In the genomic region with DNA sequence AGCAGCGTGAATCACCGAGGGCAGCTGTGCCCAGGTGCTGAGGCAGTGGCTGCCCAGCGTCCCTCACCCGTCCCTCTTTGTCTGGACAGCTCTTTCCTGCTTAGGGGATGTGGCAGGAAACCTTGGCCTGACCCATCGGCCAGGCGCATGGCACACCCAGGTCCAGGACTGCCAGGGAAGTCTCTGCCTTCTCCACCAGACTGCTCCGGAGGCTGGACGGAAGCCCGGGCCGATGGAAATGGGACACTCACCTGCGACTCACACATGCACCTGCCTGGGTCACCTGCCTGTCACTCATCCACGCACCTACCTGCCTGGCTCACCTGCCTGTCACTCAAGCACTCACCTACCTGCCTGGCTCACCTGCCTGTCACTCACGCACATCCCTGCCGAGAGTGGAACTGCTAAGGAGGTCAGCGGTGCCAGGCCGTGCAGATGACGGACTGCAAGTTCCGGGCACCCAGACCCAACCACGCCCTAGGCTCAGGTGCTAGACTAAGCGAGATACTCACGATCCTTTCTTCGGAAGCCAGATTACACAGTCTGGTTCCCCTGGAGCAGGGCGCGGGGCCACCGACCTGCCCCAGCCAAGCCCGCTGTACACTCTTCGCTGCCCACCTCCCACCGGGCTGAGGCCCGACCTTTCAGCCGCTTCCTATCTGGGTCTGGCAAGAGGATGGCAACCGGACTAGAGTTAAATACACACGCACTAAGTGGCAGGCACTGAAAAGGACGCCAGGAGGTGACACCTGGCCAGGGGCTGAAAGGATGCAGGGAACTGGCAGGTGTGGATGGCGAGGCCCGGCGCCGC, we compare ENCODE assay signal across 8 cellular contexts. TPM values are rescaled to one million over a fixed set of nuclear protein-coding genes. Genes with fewer than 3 reads are reported as not detected.
DNase-seq lines count a peak whose midpoint lies in the region; ATAC-seq and TF ChIP-seq lines count a peak whose summit lies in the region.

No MANE protein-coding gene starts in this region.

- no peaks in the 10 kb centered on the region for H3K27me3 ChIP-seq in right cardiac atrium (ENCODE audit: control insufficient read depth, insufficient read depth)

- intact Hi-C loops in right cardiac atrium (cut with DNase I) = no loop called here

- peak overlapping the region; percentile 88 for H3K4me3 ChIP-seq in WI38 (ENCODE audit: low read depth, low read length)
- peak overlapping the region; percentile 80 for H3K4me3 ChIP-seq in right cardiac atrium (ENCODE audit: low read length)

- no peak for TF ChIP-seq POLR2A in GM18505 (IDR thresholded peaks at IDR 0.05; ENCODE audit: borderline replicate concordance, extremely low read depth, insufficient read depth, insufficient read length)

- peaks cover 19% of the 10 kb centered on the region for H3K4me1 ChIP-seq in right cardiac atrium (ENCODE audit: control insufficient read depth, insufficient read depth, low read length)

- WGBS in right cardiac atrium = 39% methylated on average over 37 of the region's 37 CpGs

- no peaks in the 10 kb centered on the region for H3K9me3 ChIP-seq in right cardiac atrium (ENCODE audit: control insufficient read depth, low read length)

- no peak for DNase-seq in stimulated activated naive CD8-positive, alpha-beta T cell treated with anti-CD3 and anti-CD28 coated beads, Interleukin-15, Interleukin-2, amounts not matched to agents 100 U/mL and 50 U/mL, for 24 hours
- peak in 1 of 3 donors; percentile 50 for DNase-seq in right cardiac atrium
- no peak for DNase-seq in stimulated activated effector memory CD8-positive, alpha-beta T cell treated with anti-CD3 and anti-CD28 coated beads, Interleukin-12 subunit alpha, Interleukin-12 subunit beta, amount 100 ng/mL, for 72 hours (ENCODE audit: low spot score in 2 of 2)
- DNase-seq in GM19238 (ENCODE audit: insufficient read length, low spot score) = no peak

- no peak for ATAC-seq in stimulated activated naive CD8-positive, alpha-beta T cell treated with anti-CD3 and anti-CD28 coated beads, Interleukin-15, Interleukin-2, amounts not matched to agents 100 U/mL and 50 U/mL, for 24 hours
- ATAC-seq in right cardiac atrium = no peak
- ATAC-seq in stimulated activated effector memory CD8-positive, alpha-beta T cell treated with anti-CD3 and anti-CD28 coated beads, Interleukin-12 subunit alpha, Interleukin-12 subunit beta, amount 100 ng/mL, for 72 hours = no peak
- ATAC-seq in GM18505 (IDR thresholded peaks at IDR 0.05; ENCODE audit: unreplicated experiment) = no peak
- ATAC-seq in GM19452 (IDR thresholded peaks at IDR 0.05; ENCODE audit: unreplicated experiment) = no peak

- no peaks in the 10 kb centered on the region for H3K9me3 Mint-ChIP-seq in stimulated activated naive CD8-positive, alpha-beta T cell treated with anti-CD3 and anti-CD28 coated beads, Interleukin-15, Interleukin-2, amounts not matched to agents 100 ng/mL and 50 ng/mL, for 24 hours
- no peaks in the 10 kb centered on the region for H3K9me3 Mint-ChIP-seq in stimulated activated effector memory CD8-positive, alpha-beta T cell treated with anti-CD3 and anti-CD28 coated beads, Interleukin-12 subunit alpha, Interleukin-12 subunit beta, amount 100 ng/mL, for 72 hours

- H3K27me3 Mint-ChIP-seq in stimulated activated naive CD8-positive, alpha-beta T cell treated with anti-CD3 and anti-CD28 coated beads, Interleukin-15, Interleukin-2, amounts not matched to agents 100 ng/mL and 50 ng/mL, for 24 hours = no peaks in the 10 kb centered on the region

- peak overlapping the region; percentile 91 for H3K4me3 Mint-ChIP-seq in stimulated activated naive CD8-positive, alpha-beta T cell treated with anti-CD3 and anti-CD28 coated beads, Interleukin-15, Interleukin-2, amounts not matched to agents 100 ng/mL and 50 ng/mL, for 24 hours
- H3K4me3 Mint-ChIP-seq in stimulated activated effector memory CD8-positive, alpha-beta T cell treated with anti-CD3 and anti-CD28 coated beads, Interleukin-12 subunit alpha, Interleukin-12 subunit beta, amount 100 ng/mL, for 72 hours = peak overlapping the region; percentile 81

- H3K27ac ChIP-seq in right cardiac atrium (ENCODE audit: low read length) = no peak overlapping the region

- no peak for TF ChIP-seq CTCF in WI38 (IDR thresholded peaks at IDR 0.05; ENCODE audit: low read depth, low read length)

- H3K4me1 Mint-ChIP-seq in stimulated activated naive CD8-positive, alpha-beta T cell treated with anti-CD3 and anti-CD28 coated beads, Interleukin-15, Interleukin-2, amounts not matched to agents 100 ng/mL and 50 ng/mL, for 24 hours (ENCODE audit: low read depth) = peaks cover 40% of the 10 kb centered on the region
- H3K4me1 Mint-ChIP-seq in stimulated activated effector memory CD8-positive, alpha-beta T cell treated with anti-CD3 and anti-CD28 coated beads, Interleukin-12 subunit alpha, Interleukin-12 subunit beta, amount 100 ng/mL, for 72 hours = peaks cover 33% of the 10 kb centered on the region

- H3K27ac Mint-ChIP-seq in stimulated activated naive CD8-positive, alpha-beta T cell treated with anti-CD3 and anti-CD28 coated beads, Interleukin-15, Interleukin-2, amounts not matched to agents 100 ng/mL and 50 ng/mL, for 24 hours = peak overlapping the region; percentile 77
- peak overlapping the region; percentile 75 for H3K27ac Mint-ChIP-seq in stimulated activated effector memory CD8-positive, alpha-beta T cell treated with anti-CD3 and anti-CD28 coated beads, Interleukin-12 subunit alpha, Interleukin-12 subunit beta, amount 100 ng/mL, for 72 hours

- H3K36me3 Mint-ChIP-seq in stimulated activated naive CD8-positive, alpha-beta T cell treated with anti-CD3 and anti-CD28 coated beads, Interleukin-15, Interleukin-2, amounts not matched to agents 100 ng/mL and 50 ng/mL, for 24 hours (ENCODE audit: low read depth) = peaks cover 29% of the 10 kb centered on the region
- peaks cover 48% of the 10 kb centered on the region for H3K36me3 Mint-ChIP-seq in stimulated activated effector memory CD8-positive, alpha-beta T cell treated with anti-CD3 and anti-CD28 coated beads, Interleukin-12 subunit alpha, Interleukin-12 subunit beta, amount 100 ng/mL, for 72 hours

RNA-seq across cellular contexts. Expression of a gene that starts 1.1 kb away (rescaled TPM):
- 10 to 100 TPM; 34.9 to 41.2 (median 37.1) TPM for total RNA-seq in right cardiac atrium
- polyA plus RNA-seq in right cardiac atrium = 38.4 TPM

RNA-seq across cellular contexts. Expression of a gene that starts 7.7 kb away (rescaled TPM):
- 1 to 10 TPM; 2.7 to 6.2 (median 4.8) TPM for total RNA-seq in right cardiac atrium
- 3.4 TPM for polyA plus RNA-seq in right cardiac atrium

RNA-seq across cellular contexts. Expression of a gene that starts 26.0 kb away (rescaled TPM):
- total RNA-seq in right cardiac atrium = 1 to 10 TPM in 2 of 4 donors, under 1 TPM in 1, not detected in 1; 0.94 to 2.4 (median 1.1) TPM
- 0.36 TPM for polyA plus RNA-seq in right cardiac atrium

RNA-seq across cellular contexts. Expression of a gene that starts 35.2 kb away (rescaled TPM):
- total RNA-seq in right cardiac atrium = 10 to 100 TPM; 33.1 to 61.8 (median 42.8) TPM
- 37.4 TPM for polyA plus RNA-seq in right cardiac atrium

RNA-seq across cellular contexts. Expression of a gene that starts 35.9 kb away (rescaled TPM):
- total RNA-seq in right cardiac atrium = 10 to 100 TPM; 11.3 to 14.1 (median 12.5) TPM
- polyA plus RNA-seq in right cardiac atrium = 13.1 TPM
